3 cellular contexts compared by ENCODE assay signal in genomic region chr2:31531101-31531500, GRCh38. TPM values are rescaled to one million over a fixed set of nuclear protein-coding genes. Genes with fewer than 3 reads are reported as not detected.
"Had no signal": no experiment of that assay in that cellular context is flagged by ENCODE, and none has a peak within 500 bp of the region (broad histone marks: within the 10 kb centered on the region; RNA-seq: fewer than 3 reads in every experiment).

No MANE protein-coding gene starts in this region.

- ATAC-seq: GM12878 had no signal

- DNase-seq: GDM1, GF-D8 had no signal

RNA-seq across cellular contexts. Expression of gene SRD5A2, which starts 49.6 kb away (rescaled TPM):
- total RNA-seq: GM12878 had no signal
